In the genomic region with DNA sequence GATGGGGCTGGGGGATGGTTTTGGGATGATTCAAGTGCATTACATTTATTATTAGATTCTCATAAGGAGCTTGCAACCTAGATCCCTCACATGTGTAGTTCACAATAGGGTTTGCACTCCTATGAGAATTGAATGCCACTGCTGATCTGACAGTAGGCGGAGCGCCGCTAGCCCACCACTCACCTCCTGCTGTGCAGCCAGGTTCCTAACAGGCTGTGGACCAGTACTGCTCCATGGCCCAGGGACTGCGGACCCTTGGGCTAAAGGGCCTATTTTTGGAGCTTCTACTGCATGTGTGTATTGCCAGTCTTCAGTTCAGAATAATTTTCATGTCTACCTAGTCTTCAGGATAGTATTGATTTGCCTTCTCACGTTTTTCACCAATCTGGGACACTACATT, we compare ENCODE assay signal across 31 cellular contexts.
"Had no signal": no experiment of that assay in that cellular context is flagged by ENCODE, and none has a peak within 500 bp of the region (broad histone marks: within the 10 kb centered on the region; RNA-seq: fewer than 3 reads in every experiment).

No MANE protein-coding gene starts in this region.

- H3K27me3 ChIP-seq: brain microvascular endothelial cell, Peyer's patch, SJSA1 had no signal

- H3K9ac ChIP-seq: SK-N-SH had no signal

- H3K27ac ChIP-seq: brain microvascular endothelial cell, Peyer's patch, SJSA1 had no signal

- H3K4me1 ChIP-seq: Peyer's patch had no signal

- H3K4me3 ChIP-seq: Peyer's patch, SJSA1 had no signal

- DNase-seq: activated CD4-positive, alpha-beta memory T cell treated with anti-CD3 and anti-CD28 coated beads for 36 hours; activated CD4-positive, alpha-beta T cell treated with anti-CD3 and anti-CD28 coated beads, Interleukin-2, amount 50 U/mL, for 1 hour; activated effector memory CD4-positive, alpha-beta T cell treated with anti-CD3 and anti-CD28 coated beads, Interleukin-2, amount 50 U/mL, for 16 hours; activated naive CD4-positive, alpha-beta T cell; activated naive CD4-positive, alpha-beta T cell treated with anti-CD3 and anti-CD28 coated beads, Interleukin-2, amount 50 U/mL, for 16 hours; activated naive CD8-positive, alpha-beta T cell treated with anti-CD3 and anti-CD28 coated beads for 36 hours; activated T-cell treated with anti-CD3 and anti-CD28 coated beads, Interleukin-2, amount 50 U/mL, for 1 hour; activated T-cell treated with anti-CD3 and anti-CD28 coated beads, Interleukin-2, amount 50 U/mL, for 72 hours; amniotic stem cell; aorta; brain microvascular endothelial cell; KBM-7; MM.1S; MV-4-11; NCI-H1092; NCI-H1436 treated with DMSO at 0.1 percent for 48 hours; NCI-H1694 treated with DMSO at 0.1 percent for 48 hours; NCI-H2029; NCI-H345; NCI-H524 treated with DMSO at 0.1 percent for 48 hours; NK-92 treated with Interleukin-12 subunit alpha and Interleukin-12 subunit beta, amount 100 ng/mL, for 24 hours; PC-3; Peyer's patch; RPMI8226; SHP77 treated with DMSO at 0.1 percent for 48 hours; SK-N-SH had no signal

- H3K9me3 ChIP-seq: Peyer's patch, SJSA1 had no signal

- ATAC-seq: activated T-cell treated with anti-CD3 and anti-CD28 coated beads, Interleukin-2, amount 50 U/mL, for 72 hours; activated T-helper 17 cell treated with anti-CD3 and anti-CD28 coated beads, Interleukin-2, amount 50 U/mL, for 72 hours; PC-3 had no signal

- H3K4me3 Mint-ChIP-seq: activated CD4-positive, alpha-beta memory T cell treated with anti-CD3 and anti-CD28 coated beads for 36 hours; activated naive CD8-positive, alpha-beta T cell treated with anti-CD3 and anti-CD28 coated beads for 36 hours; activated T-cell treated with anti-CD3 and anti-CD28 coated beads, Interleukin-2, amount 50 U/mL, for 72 hours; activated T-helper 17 cell treated with anti-CD3 and anti-CD28 coated beads, Interleukin-2, amount 50 U/mL, for 72 hours; central memory CD8-positive, alpha-beta T cell; T-helper 1 cell treated with Interleukin-12 subunit alpha and Interleukin-12 subunit beta and Interleukin-4 antibody, amounts not matched to agents 30 μg/mL and 1 μg/mL, for 36 hours; T-helper 2 cell treated with Interferon-gamma antibody and Interleukin-4, amounts not matched to agents 5 μg/mL and 100 μg/mL, for 36 hours had no signal

- H3K36me3 ChIP-seq: brain microvascular endothelial cell, Peyer's patch, SJSA1 had no signal

- H3K4me1 Mint-ChIP-seq: activated T-helper 17 cell treated with anti-CD3 and anti-CD28 coated beads, Interleukin-2, amount 50 U/mL, for 72 hours; central memory CD8-positive, alpha-beta T cell had no signal

- H3K27ac Mint-ChIP-seq: activated CD4-positive, alpha-beta memory T cell treated with anti-CD3 and anti-CD28 coated beads for 36 hours; activated naive CD8-positive, alpha-beta T cell treated with anti-CD3 and anti-CD28 coated beads for 36 hours; activated T-cell treated with anti-CD3 and anti-CD28 coated beads, Interleukin-2, amount 50 U/mL, for 72 hours; activated T-helper 17 cell treated with anti-CD3 and anti-CD28 coated beads, Interleukin-2, amount 50 U/mL, for 72 hours; T-helper 1 cell treated with Interleukin-12 subunit alpha and Interleukin-12 subunit beta and Interleukin-4 antibody, amounts not matched to agents 30 μg/mL and 1 μg/mL, for 36 hours; T-helper 2 cell treated with Interferon-gamma antibody and Interleukin-4, amounts not matched to agents 5 μg/mL and 100 μg/mL, for 36 hours had no signal

- H3K4me2 ChIP-seq: SK-N-SH had no signal
